11 cellular contexts compared by ENCODE assay signal in the genomic region with DNA sequence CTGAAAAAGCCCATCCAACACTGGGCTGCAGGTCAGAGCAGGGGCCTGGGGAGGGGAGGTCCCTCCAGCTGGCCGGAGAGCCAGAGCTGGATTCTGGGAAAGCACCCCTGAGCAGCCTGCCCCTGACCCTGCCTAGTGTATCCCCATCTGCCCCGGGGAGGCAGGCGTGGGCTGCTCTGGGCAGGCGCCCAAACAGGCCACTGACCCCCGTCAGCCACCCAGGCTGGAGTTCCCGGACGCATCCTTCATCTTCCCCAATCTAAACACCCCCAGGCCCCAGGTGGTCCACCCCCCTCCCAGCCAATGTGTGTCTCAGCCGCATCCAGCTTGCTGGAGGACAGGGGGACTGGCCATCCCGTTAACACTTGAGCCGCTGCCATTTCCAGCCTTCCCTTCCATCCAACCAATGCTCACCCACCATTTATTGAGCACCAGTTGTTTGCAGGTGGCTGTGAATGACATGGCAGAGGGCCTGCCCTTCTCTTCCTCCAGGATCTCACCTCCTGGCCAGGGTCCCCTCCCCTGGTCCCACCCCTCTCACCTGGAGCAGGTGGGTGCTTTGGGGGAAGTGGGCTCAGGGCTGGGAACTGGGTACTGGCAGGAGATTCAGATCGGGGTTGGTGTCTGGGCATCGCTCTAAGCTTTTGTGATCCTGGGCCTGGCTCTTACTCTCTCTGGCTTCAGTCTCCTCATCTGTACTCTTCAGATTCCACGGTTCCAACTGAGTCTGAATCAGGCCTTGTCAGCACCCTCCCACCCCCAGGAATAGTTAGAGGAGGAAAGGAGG. TPM values are rescaled to one million over a fixed set of nuclear protein-coding genes. Genes with fewer than 3 reads are reported as not detected.
DNase-seq lines count a peak whose midpoint lies in the region; ATAC-seq and TF ChIP-seq lines count a peak whose summit lies in the region.
"Had no signal": no experiment of that assay in that cellular context is flagged by ENCODE, and none has a peak within 500 bp of the region (broad histone marks: within the 10 kb centered on the region; RNA-seq: fewer than 3 reads in every experiment).

No MANE protein-coding gene starts in this region.

- H3K36me3 ChIP-seq in CD8-positive, alpha-beta memory T cell (ENCODE audit: insufficient read depth, low read length) = no peaks in the 10 kb centered on the region
- H3K36me3 ChIP-seq in HUES64 (ENCODE audit: insufficient read depth, low read length) = no peaks in the 10 kb centered on the region

- H3K4me1 Mint-ChIP-seq in CD8-positive, alpha-beta memory T cell = peaks cover 8 to 10% (median 10%) of the 10 kb centered on the region in 3 donors
- H3K4me1 Mint-ChIP-seq in chondrocyte (ENCODE audit: low read depth) (peaks cover 2% of the 10 kb centered on the region), nephron (no peaks in the 10 kb centered on the region)

- no peak for TF ChIP-seq CTCF in chondrocyte (IDR thresholded peaks at IDR 0.05)
- TF ChIP-seq CTCF in nephron (IDR thresholded peaks at IDR 0.05; ENCODE audit: unreplicated experiment in 3 of 3) = no peak

- no peaks in the 10 kb centered on the region for H3K9me3 ChIP-seq in CD8-positive, alpha-beta memory T cell (ENCODE audit: low read length)
- no peaks in the 10 kb centered on the region for H3K9me3 ChIP-seq in HUES64 (ENCODE audit: insufficient read depth, low read depth, low read length)

- WGBS in HUES64 = 75% methylated on average over 13 of the region's 13 CpGs

- peak overlapping the region; percentile 61 to 87 (median 79) for H3K4me3 Mint-ChIP-seq in CD8-positive, alpha-beta memory T cell
- H3K4me3 Mint-ChIP-seq in chondrocyte (ENCODE audit: unreplicated experiment) (peak overlapping the region; percentile 52), nephron (peak overlapping the region; percentile 68 to 72 (median 71))

- POLR2A ChIA-PET in CD8-positive, alpha-beta memory T cell (lab: Charles Lee) = no interaction called here

- H3K27me3 ChIP-seq in CD8-positive, alpha-beta memory T cell (ENCODE audit: insufficient read depth, low read length, poor library complexity, severe bottlenecking) = no peaks in the 10 kb centered on the region
- peaks cover 42% of the 10 kb centered on the region for H3K27me3 ChIP-seq in HUES64 (ENCODE audit: insufficient read depth, low read length)

- no peak for DNase-seq in CD8-positive, alpha-beta memory T cell
- peak; percentile 72 for DNase-seq in chondrocyte (ENCODE audit: low spot score)
- DNase-seq in NCI-H1105 treated with DMSO at 0.1 percent for 48 hours (lab: John Stamatoyannopoulos, UW) = no peak
- no peak for DNase-seq in NCI-H187 (lab: John Stamatoyannopoulos, UW)
- DNase-seq: SIG-M5 had no signal

- H3K4me3 ChIP-seq in CD8-positive, alpha-beta memory T cell (ENCODE audit: low read length) = peak overlapping the region; percentile 66
- H3K4me3 ChIP-seq in HUES64 (ENCODE audit: low read length) = peak overlapping the region; percentile 66

- CTCF ChIA-PET in CD8-positive, alpha-beta memory T cell (lab: Charles Lee) = no interaction called here

- H3K27ac ChIP-seq in CD8-positive, alpha-beta memory T cell (ENCODE audit: low read depth, low read length) = no peak overlapping the region
- H3K27ac ChIP-seq in HUES64 (ENCODE audit: low read depth, low read length) = no peak overlapping the region

- no peaks in the 10 kb centered on the region for H3K36me3 Mint-ChIP-seq in CD8-positive, alpha-beta memory T cell
- H3K36me3 Mint-ChIP-seq in chondrocyte (ENCODE audit: low read depth) = peaks cover 2% of the 10 kb centered on the region
- H3K36me3 Mint-ChIP-seq in nephron (ENCODE audit: low read depth) = no peaks in the 10 kb centered on the region

- H3K27ac Mint-ChIP-seq in CD8-positive, alpha-beta memory T cell = peak overlapping the region in 3 of 8 donors; percentile 67 to 74 (median 72)
- H3K27ac Mint-ChIP-seq in chondrocyte (ENCODE audit: unreplicated experiment) = no peak overlapping the region
- no peak overlapping the region for H3K27ac Mint-ChIP-seq in nephron

- peaks cover 0 to 4% of the 10 kb centered on the region in 2 donors for H3K27me3 Mint-ChIP-seq in CD8-positive, alpha-beta memory T cell
- H3K27me3 Mint-ChIP-seq in chondrocyte (ENCODE audit: low read depth) (peaks cover 51% of the 10 kb centered on the region), nephron (ENCODE audit: low read depth) (peaks cover 46% of the 10 kb centered on the region)

- H3K9me3 Mint-ChIP-seq in CD8-positive, alpha-beta memory T cell = no peaks in the 10 kb centered on the region
- no peaks in the 10 kb centered on the region for H3K9me3 Mint-ChIP-seq in chondrocyte (ENCODE audit: low read depth)
- H3K9me3 Mint-ChIP-seq in nephron = peaks cover 3% of the 10 kb centered on the region

- H3K4me1 ChIP-seq in CD8-positive, alpha-beta memory T cell (ENCODE audit: insufficient read depth, low read length) = peaks cover 42% of the 10 kb centered on the region
- no peaks in the 10 kb centered on the region for H3K4me1 ChIP-seq in HUES64 (ENCODE audit: insufficient read depth, low read length)

- ATAC-seq in HG02610 (IDR thresholded peaks at IDR 0.05; ENCODE audit: unreplicated experiment) (no peak), HG02973 (IDR thresholded peaks at IDR 0.05; ENCODE audit: unreplicated experiment) (no peak)

- H3K9ac ChIP-seq in HUES64 (ENCODE audit: low read depth, low read length) = no peak overlapping the region

RNA-seq across cellular contexts. Expression of a gene that starts 0.7 kb away (rescaled TPM):
- total RNA-seq in CD8-positive, alpha-beta memory T cell = 1 to 10 TPM; 2.0 to 2.2 TPM
- polyA plus RNA-seq in CD8-positive, alpha-beta memory T cell = 0.98 TPM
- 4.2 TPM for polyA plus RNA-seq in HUES64 (2013, experiment 1 of 2)
- polyA plus RNA-seq in HUES64 (2013, experiment 2 of 2) = 7.2 TPM
- not detected in 3 replicates for total RNA-seq in chondrocyte
- total RNA-seq: bronchial epithelial cell, fibroblast of villous mesenchyme had no signal
